ENCODE assay signal across 1 cellular context in genomic region chr13:40796649-40797048, GRCh38.
TF ChIP-seq lines count a peak whose summit lies in the region.

No MANE protein-coding gene starts in this region.

TF ChIP-seq in GM12878, 131 proteins besides CTCF, POLR2A, EP300 and RAD21:
- TF ChIP-seq MYB (IDR thresholded peaks at IDR 0.05; ENCODE audit: borderline replicate concordance, low read depth, low read length) = no peak
- TF ChIP-seq SUZ12 (IDR thresholded peaks at IDR 0.05; ENCODE audit: unreplicated experiment) = no peak
